In the genomic region with DNA sequence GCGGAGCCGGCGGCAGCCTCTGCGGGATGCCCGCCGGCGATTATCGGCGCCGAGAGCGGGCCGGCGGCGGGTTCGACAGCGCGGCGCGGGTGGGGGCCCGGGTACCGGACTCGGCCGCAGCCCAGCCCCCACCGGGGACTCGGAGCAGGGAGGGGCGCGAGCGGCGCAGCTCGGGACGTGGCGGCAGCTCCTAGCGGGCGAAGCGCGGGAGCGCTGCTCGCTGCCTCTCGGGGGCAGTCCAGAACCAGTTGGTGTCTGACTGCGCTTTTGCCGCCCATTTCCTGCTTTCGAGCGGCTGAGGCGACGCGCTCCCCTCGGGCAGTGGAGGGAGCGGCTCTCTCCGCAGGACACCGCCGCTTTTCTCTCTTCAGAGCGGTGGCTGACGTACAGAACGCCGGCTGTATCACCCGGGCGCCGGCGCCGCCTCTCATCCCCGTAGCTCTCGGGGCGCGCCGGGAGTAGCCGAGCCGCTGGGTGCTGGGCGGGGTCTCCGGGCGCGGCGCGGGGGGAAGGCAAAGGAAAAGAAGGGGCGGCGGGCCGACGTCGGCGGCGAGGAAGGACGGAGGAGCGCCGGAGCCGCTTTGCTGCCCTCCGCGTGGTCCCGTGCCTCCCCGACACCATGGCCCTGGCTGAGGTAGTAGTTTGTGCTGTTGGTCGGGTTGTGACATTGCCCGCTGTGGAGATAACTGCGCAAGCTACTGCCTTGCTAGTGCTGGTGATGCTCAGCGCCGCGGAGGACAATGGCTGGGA, we compare ENCODE assay signal across 8 cellular contexts.
A peak's percentile ranks its signal among the peaks of the same experiment; 100 is the strongest.
DNase-seq lines count a peak whose midpoint lies in the region; ATAC-seq, FAIRE-seq and TF ChIP-seq lines count a peak whose summit lies in the region.

No MANE protein-coding gene starts in this region.

- peak overlapping the region; percentile 94 for H4K5ac ChIP-seq in IMR-90 (ENCODE audit: low read depth, low read length)

- DNase-seq in DMS79 treated with DMSO at 0.1 percent for 48 hours (lab: John Stamatoyannopoulos, UW), result peak; percentile 32
- DNase-seq in IMR-90, result peak; percentile 89
- peak; percentile 73 for DNase-seq in RCC 7860 (ENCODE audit: low spot score)
- peak; percentile 80 for DNase-seq in activated T-helper 2 cell treated with anti-CD3 and anti-CD28 coated beads, Interferon-gamma antibody, Interleukin-2, Interleukin-4, amounts not matched to agents 10 μg/mL and 5 μg/mL and 100 μg/mL, durations not matched to agents 14 hours and 24 hours and 36 hours (ENCODE audit: low spot score)
- peak; percentile 90 for DNase-seq in fibroblast of pulmonary artery (ENCODE audit: low read depth)
- DNase-seq in nephron progenitor cell, result peak; percentile 80

- no peaks in the 10 kb centered on the region; the same call in 1 of the 2 replicates for H3K4me1 ChIP-seq in IMR-90 (ENCODE audit: control insufficient read depth, insufficient read depth, low read length)

- ATAC-seq in GM21529 (IDR thresholded peaks at IDR 0.05; ENCODE audit: unreplicated experiment) (peak; percentile 70), IMR-90 (ENCODE audit: low read depth) (peak; percentile 90)

- peak overlapping the region; percentile 97 for H3K4me3 ChIP-seq in IMR-90 (ENCODE audit: insufficient read depth, low read depth, low read length)
- peak overlapping the region; percentile 87 for H3K4me3 ChIP-seq in fibroblast of pulmonary artery (replicated peaks; ENCODE audit: low read depth, low read length)

- peak overlapping the region; percentile 98 for H3K56ac ChIP-seq in IMR-90 (ENCODE audit: extremely low read depth, insufficient read depth, low read length)

- FAIRE-seq in RCC 7860 (lab: Jason Lieb, UNC), result no peak

- peak overlapping the region; percentile 100 for H3K4ac ChIP-seq in IMR-90 (ENCODE audit: low read depth, low read length)

- peaks cover 12% of the 10 kb centered on the region; the same call in 1 of the 2 replicates for H4K20me1 ChIP-seq in IMR-90 (ENCODE audit: insufficient read depth, low read length)

- peak overlapping the region; percentile 89 for H3K27ac Mint-ChIP-seq in activated T-helper 2 cell treated with anti-CD3 and anti-CD28 coated beads, Interferon-gamma antibody, Interleukin-2, Interleukin-4, amounts not matched to agents 10 μg/mL and 5 μg/mL and 100 μg/mL, durations not matched to agents 14 hours and 24 hours and 36 hours
- H3K27ac Mint-ChIP-seq in nephron progenitor cell, result peak overlapping the region; percentile 96
- peak overlapping the region; percentile 98 for H3K27ac Mint-ChIP-seq in stimulated activated naive CD8-positive, alpha-beta T cell treated with anti-CD3 and anti-CD28 coated beads, Interleukin-15, Interleukin-2, amounts not matched to agents 100 ng/mL and 50 ng/mL, for 24 hours

- H3K18ac ChIP-seq in IMR-90 (ENCODE audit: low read depth, low read length), result peak overlapping the region; percentile 95

- peak overlapping the region; percentile 99 for H3K27ac ChIP-seq in IMR-90 (ENCODE audit: insufficient read depth, low read length)

- no peaks in the 10 kb centered on the region for H3K9me3 ChIP-seq in IMR-90 (ENCODE audit: control insufficient read depth, insufficient read depth, low read length)

- TF ChIP-seq POLR2A in IMR-90 (IDR thresholded peaks at IDR 0.05; ENCODE audit: low read depth, low read length), result peak; percentile 88

- peak overlapping the region; percentile 98 for H4K91ac ChIP-seq in IMR-90 (ENCODE audit: insufficient read depth, low read depth, low read length)

- no peaks in the 10 kb centered on the region for H3K27me3 Mint-ChIP-seq in activated T-helper 2 cell treated with anti-CD3 and anti-CD28 coated beads, Interferon-gamma antibody, Interleukin-2, Interleukin-4, amounts not matched to agents 10 μg/mL and 5 μg/mL and 100 μg/mL, durations not matched to agents 14 hours and 24 hours and 36 hours (ENCODE audit: low read depth)
- no peaks in the 10 kb centered on the region for H3K27me3 Mint-ChIP-seq in nephron progenitor cell (ENCODE audit: low read depth, poor library complexity)
- no peaks in the 10 kb centered on the region for H3K27me3 Mint-ChIP-seq in stimulated activated naive CD8-positive, alpha-beta T cell treated with anti-CD3 and anti-CD28 coated beads, Interleukin-15, Interleukin-2, amounts not matched to agents 100 ng/mL and 50 ng/mL, for 24 hours

- H3K9me3 Mint-ChIP-seq in activated T-helper 2 cell treated with anti-CD3 and anti-CD28 coated beads, Interferon-gamma antibody, Interleukin-2, Interleukin-4, amounts not matched to agents 10 μg/mL and 5 μg/mL and 100 μg/mL, durations not matched to agents 14 hours and 24 hours and 36 hours, result no peaks in the 10 kb centered on the region
- no peaks in the 10 kb centered on the region for H3K9me3 Mint-ChIP-seq in nephron progenitor cell
- H3K9me3 Mint-ChIP-seq in stimulated activated naive CD8-positive, alpha-beta T cell treated with anti-CD3 and anti-CD28 coated beads, Interleukin-15, Interleukin-2, amounts not matched to agents 100 ng/mL and 50 ng/mL, for 24 hours, result no peaks in the 10 kb centered on the region

- H3K36me3 Mint-ChIP-seq in activated T-helper 2 cell treated with anti-CD3 and anti-CD28 coated beads, Interferon-gamma antibody, Interleukin-2, Interleukin-4, amounts not matched to agents 10 μg/mL and 5 μg/mL and 100 μg/mL, durations not matched to agents 14 hours and 24 hours and 36 hours (ENCODE audit: low read depth), result peaks cover 27% of the 10 kb centered on the region
- H3K36me3 Mint-ChIP-seq in nephron progenitor cell (ENCODE audit: low read depth), result peaks cover 20% of the 10 kb centered on the region
- H3K36me3 Mint-ChIP-seq in stimulated activated naive CD8-positive, alpha-beta T cell treated with anti-CD3 and anti-CD28 coated beads, Interleukin-15, Interleukin-2, amounts not matched to agents 100 ng/mL and 50 ng/mL, for 24 hours (ENCODE audit: low read depth), result peaks cover 23% of the 10 kb centered on the region

- no TSS peak for BruUV-seq in IMR-90 (replicated peaks; lab: Mats Ljungman, UMichigan)

- H2BK120ac ChIP-seq in IMR-90 (ENCODE audit: low read depth, low read length), result peak overlapping the region; percentile 87

- H4K8ac ChIP-seq in IMR-90 (ENCODE audit: low read depth in 2 of 2, low read length in 2 of 2), result peak overlapping the region; percentile 97 to 98

- H3K4me3 Mint-ChIP-seq in activated T-helper 2 cell treated with anti-CD3 and anti-CD28 coated beads, Interferon-gamma antibody, Interleukin-2, Interleukin-4, amounts not matched to agents 10 μg/mL and 5 μg/mL and 100 μg/mL, durations not matched to agents 14 hours and 24 hours and 36 hours (ENCODE audit: low read depth), result peak overlapping the region; percentile 89
- H3K4me3 Mint-ChIP-seq in nephron progenitor cell, result peak overlapping the region; percentile 97
- H3K4me3 Mint-ChIP-seq in stimulated activated naive CD8-positive, alpha-beta T cell treated with anti-CD3 and anti-CD28 coated beads, Interleukin-15, Interleukin-2, amounts not matched to agents 100 ng/mL and 50 ng/mL, for 24 hours, result peak overlapping the region; percentile 91

- CTCF ChIA-PET in IMR-90 (lab: Yijun Ruan, JAX), result interaction anchor here (0.6 to 1.7 kb wide), 5 partner anchors 22 to 193 kb away, joined by 3 to 8 read pairs (median 3); no protein-coding TSS in a partner anchor

- peak; percentile 60 for TF ChIP-seq CTCF in IMR-90 (conservative IDR thresholded peaks at IDR 0.05; ENCODE audit: low read depth, low read length)
- TF ChIP-seq CTCF in fibroblast of pulmonary artery (IDR thresholded peaks at IDR 0.05; ENCODE audit: low read length, missing control alignments), result peak; percentile 45
- TF ChIP-seq CTCF in nephron progenitor cell (IDR thresholded peaks at IDR 0.05), result peak; percentile 32

- peak overlapping the region; percentile 94 for H2AK5ac ChIP-seq in IMR-90 (ENCODE audit: low read depth, low read length)

- H3K9ac ChIP-seq in IMR-90 (ENCODE audit: low read depth, low read length), result peak overlapping the region; percentile 95

- no peaks in the 10 kb centered on the region for H3K27me3 ChIP-seq in IMR-90 (ENCODE audit: control insufficient read depth, insufficient read depth, low read length)

- dilution Hi-C loops in IMR-90 (cut with HindIII; ENCODE audit: low sequenced_read_pairs, unreplicated experiment), result no loop called here

- intact Hi-C loops in IMR-90 (cut with micrococcal nuclease), result loop anchor here (1.0 to 10.0 kb wide), 4 partner anchors 166 to 462 kb away; no protein-coding TSS in a partner anchor
- intact Hi-C loops in activated T-helper 2 cell treated with anti-CD3 and anti-CD28 coated beads, Interferon-gamma antibody, Interleukin-2, Interleukin-4, amounts not matched to agents 10 μg/mL and 5 μg/mL and 100 μg/mL, durations not matched to agents 14 hours and 24 hours and 36 hours (cut with micrococcal nuclease), result loop anchor here (1.0 to 10.0 kb wide), 5 partner anchors 78 to 343 kb away; a partner anchor contains a TSS

- peaks cover 5 to 18% of the 10 kb centered on the region in 2 experiments; a peak in 3 of 4 replicates for H3K79me1 ChIP-seq in IMR-90 (ENCODE audit: low read depth in 1 of 2, low read length in 2 of 2)

- peak overlapping the region; percentile 100 for H3K14ac ChIP-seq in IMR-90 (replicated peaks; ENCODE audit: low read depth, low read length)

- peak; percentile 56 for TF ChIP-seq RAD21 in IMR-90 (IDR thresholded peaks at IDR 0.05; ENCODE audit: low read length)

- POLR2A ChIA-PET in IMR-90 (lab: Charles Lee; ENCODE audit: unreplicated experiment), result interaction anchor here (0.7 to 0.8 kb wide), 3 partner anchors 188 to 196 kb away, joined by 3 read pairs; no protein-coding TSS in a partner anchor

- peaks cover 41% of the 10 kb centered on the region for H3K4me1 Mint-ChIP-seq in activated T-helper 2 cell treated with anti-CD3 and anti-CD28 coated beads, Interferon-gamma antibody, Interleukin-2, Interleukin-4, amounts not matched to agents 10 μg/mL and 5 μg/mL and 100 μg/mL, durations not matched to agents 14 hours and 24 hours and 36 hours (ENCODE audit: low read depth)
- H3K4me1 Mint-ChIP-seq in nephron progenitor cell, result peaks cover 38% of the 10 kb centered on the region
- H3K4me1 Mint-ChIP-seq in stimulated activated naive CD8-positive, alpha-beta T cell treated with anti-CD3 and anti-CD28 coated beads, Interleukin-15, Interleukin-2, amounts not matched to agents 100 ng/mL and 50 ng/mL, for 24 hours (ENCODE audit: low read depth), result peaks cover 51% of the 10 kb centered on the region

- H2AFZ ChIP-seq in IMR-90 (replicated peaks; ENCODE audit: low read length, poor library complexity), result peak overlapping the region; percentile 98

- H3K4me2 ChIP-seq in IMR-90 (ENCODE audit: low read depth, low read length), result peak overlapping the region; percentile 97

- H2AK9ac ChIP-seq in IMR-90 (replicated peaks; ENCODE audit: low read depth, low read length, poor library complexity), result peak overlapping the region; percentile 99

- in situ Hi-C loops in IMR-90 (cut with MboI; ENCODE audit: low sequenced_read_pairs), result no loop called here

- H3K23ac ChIP-seq in IMR-90 (ENCODE audit: low read depth, low read length), result peak overlapping the region; percentile 99

- WGBS in IMR-90 (ENCODE audit: extremely low coverage in 2 of 2, insufficient read length in 1 of 2), 2 experiments, result 0% methylated on average over 48 of the region's 94 CpGs; no CpG with 5 or more reads in 1 of the 2 experiments

- no peaks in the 10 kb centered on the region for H3K9me1 ChIP-seq in IMR-90 (ENCODE audit: insufficient read depth, low read length)

- H2BK15ac ChIP-seq in IMR-90 (ENCODE audit: low read depth, low read length), result 0 out of 3 replicates have a peak overlapping the region, but pooled peaks have one; percentile 69

- peak overlapping the region; percentile 98 for H2BK5ac ChIP-seq in IMR-90 (ENCODE audit: low read depth, low read length, poor library complexity, severe bottlenecking)

- H3K36me3 ChIP-seq in IMR-90 (ENCODE audit: control insufficient read depth, insufficient read depth, low read length), result no peaks in the 10 kb centered on the region

- no peak overlapping the region for H2BK20ac ChIP-seq in IMR-90 (ENCODE audit: low read depth, low read length)

Comparison
In these comparisons a context has a peak if more than half of its experiments do, and no peak if none do; other contexts are left out.
1. Peak in every context shown above with its lines: DNase-seq, ATAC-seq, H3K4me3 ChIP-seq and H3K27ac ChIP-seq.
2. DNase-seq: peak in every context shown above with its lines; median percentile 90 in fibroblast of pulmonary artery; 89 in IMR-90; 80 in activated T-helper 2 cell treated with anti-CD3 and anti-CD28 coated beads, Interferon-gamma antibody, Interleukin-2, Interleukin-4, amounts not matched to agents 10 μg/mL and 5 μg/mL and 100 μg/mL, durations not matched to agents 14 hours and 24 hours and 36 hours; 80 in nephron progenitor cell; 73 in RCC 7860; 32 in DMS79 treated with DMSO at 0.1 percent for 48 hours.